Comparison of ENCODE assay signal across 26 cellular contexts in genomic region chrX:129556806-129557315, GRCh38.
"Had no signal": no experiment of that assay in that cellular context is flagged by ENCODE, and none has a peak within 500 bp of the region (broad histone marks: within the 10 kb centered on the region; RNA-seq: fewer than 3 reads in every experiment).

No MANE protein-coding gene starts in this region.

- H3K9me3 ChIP-seq: neutrophil, ovary, psoas muscle, stomach, suprapubic skin, tibial nerve had no signal

- H3K27ac Mint-ChIP-seq: activated naive CD8-positive, alpha-beta T cell treated with anti-CD3 and anti-CD28 coated beads for 36 hours; dendritic cell treated with granulocyte-macrophage colony-stimulating factor and Interleukin-4, amounts not matched to agents 40 ng/mL and 50 ng/mL, for 4 days; natural killer cell; T-helper 17 cell had no signal

- H3K4me1 ChIP-seq: foreskin keratinocyte, psoas muscle, stomach, suprapubic skin, tibial nerve had no signal

- H3K4me3 Mint-ChIP-seq: activated naive CD8-positive, alpha-beta T cell treated with anti-CD3 and anti-CD28 coated beads for 36 hours; dendritic cell treated with granulocyte-macrophage colony-stimulating factor and Interleukin-4, amounts not matched to agents 40 ng/mL and 50 ng/mL, for 4 days; natural killer cell; T-helper 17 cell had no signal

- H3K27me3 ChIP-seq: foreskin keratinocyte, neutrophil, ovary, suprapubic skin had no signal

- H3K36me3 ChIP-seq: ovary had no signal

- ATAC-seq: foreskin keratinocyte, left ventricle myocardium superior, natural killer cell, psoas muscle, right cardiac atrium, T-helper 17 cell had no signal

- H3K27ac ChIP-seq: foreskin keratinocyte, neutrophil, ovary, psoas muscle, suprapubic skin, tibial nerve had no signal

- FAIRE-seq: urothelium cell line had no signal

- H3K36me3 Mint-ChIP-seq: natural killer cell had no signal

- H3K4me1 Mint-ChIP-seq: activated naive CD8-positive, alpha-beta T cell treated with anti-CD3 and anti-CD28 coated beads for 36 hours; natural killer cell; T-helper 17 cell had no signal

- H3K27me3 Mint-ChIP-seq: activated naive CD8-positive, alpha-beta T cell treated with anti-CD3 and anti-CD28 coated beads for 36 hours; dendritic cell treated with granulocyte-macrophage colony-stimulating factor and Interleukin-4, amounts not matched to agents 40 ng/mL and 50 ng/mL, for 4 days; T-helper 17 cell had no signal

- H3K4me3 ChIP-seq: ovary, psoas muscle, stomach, suprapubic skin, tibial nerve had no signal

- H3K9me3 Mint-ChIP-seq: activated naive CD8-positive, alpha-beta T cell treated with anti-CD3 and anti-CD28 coated beads for 36 hours; dendritic cell treated with granulocyte-macrophage colony-stimulating factor and Interleukin-4, amounts not matched to agents 40 ng/mL and 50 ng/mL, for 4 days; natural killer cell had no signal

- DNase-seq: activated CD4-positive, alpha-beta T cell treated with anti-CD3 and anti-CD28 coated beads for 4 hours; activated CD4-positive, alpha-beta T cell treated with anti-CD3 and anti-CD28 coated beads, Interleukin-2, amount 50 U/mL, for 48 hours; activated CD4-positive, CD25-positive, alpha-beta regulatory T cell; activated CD8-positive, alpha-beta memory T cell treated with anti-CD3 and anti-CD28 coated beads, Interleukin-2, amount 50 U/mL, for 48 hours; activated naive CD4-positive, alpha-beta T cell treated with Interleukin-2 at 50 U/mL for 16 hours; activated naive CD8-positive, alpha-beta T cell treated with anti-CD3 and anti-CD28 coated beads for 36 hours; activated T-cell treated with anti-CD3 and anti-CD28 coated beads, Interleukin-2, amount 50 U/mL, for 48 hours; amniotic stem cell; effector CD4-positive, alpha-beta T cell; foreskin keratinocyte; hippocampal formation; left ventricle myocardium superior; mammary epithelial cell; midbrain; natural killer cell; ovary; psoas muscle; right cardiac atrium; stimulated activated CD4-positive, alpha-beta T cell treated with anti-CD3 and anti-CD28 coated beads, Interleukin-1b, Interleukin-23, amount 100 ng/mL, for 48 hours; stomach; T-helper 17 cell had no signal
